8 cellular contexts compared by ENCODE assay signal in genomic region chr3:130748520-130748919, GRCh38. TPM values are rescaled to one million over a fixed set of nuclear protein-coding genes. Genes with fewer than 3 reads are reported as not detected.
DNase-seq lines count a peak whose midpoint lies in the region; ATAC-seq and TF ChIP-seq lines count a peak whose summit lies in the region.

No MANE protein-coding gene starts in this region.

- peak overlapping the region in 8 of 10 experiments; percentile 83 to 98 (median 93); a peak in 12 of 20 replicates for H3K4me3 ChIP-seq in BLaER1 treated with 17β-estradiol and CSF1 and Interleukin-3, amounts not matched to agents 10 nM and 100 nM
- peak overlapping the region in 2 of 3 experiments; percentile 37 to 47 for H3K4me3 ChIP-seq in mammary epithelial cell (replicated peaks in 1 of 3; ENCODE audit: insufficient read depth in 1 of 3, low read depth in 2 of 3, low read length in 3 of 3)

- peak overlapping the region in 9 of 10 donors; percentile 49 to 94 (median 88) for H3K4me3 Mint-ChIP-seq in naive thymus-derived CD8-positive, alpha-beta T cell

- dilution Hi-C loops in mammary epithelial cell (cut with HindIII; ENCODE audit: low sequenced_read_pairs) = no loop called here

- peaks cover 18 to 35% (median 32%) of the 10 kb centered on the region in 4 donors for H3K4me1 Mint-ChIP-seq in naive thymus-derived CD8-positive, alpha-beta T cell

- H3K4me1 ChIP-seq in BLaER1 treated with 17β-estradiol and CSF1 and Interleukin-3, amounts not matched to agents 10 nM and 100 nM = peaks cover 25 to 33% (median 26%) of the 10 kb centered on the region in 10 experiments
- H3K4me1 ChIP-seq in mammary epithelial cell (ENCODE audit: insufficient read depth, low read length) = peaks cover 18% of the 10 kb centered on the region

- intact Hi-C loops in mammary epithelial cell (cut with micrococcal nuclease) = no loop called here
- intact Hi-C loops in Right ventricle myocardium inferior (cut with DNase I) = loop anchor here (5.0 kb wide), 1 partner anchor 279 kb away; the partner anchor contains the start of genes ASTE1 and NEK11

- no TSS peak for BruUV-seq in mammary epithelial cell (replicated peaks; lab: Mats Ljungman, UMichigan)

- in situ Hi-C loops in mammary epithelial cell (cut with MboI; ENCODE audit: low sequenced_read_pairs in 2 of 2) = no loop called here

- peak overlapping the region in 2 of 11 experiments; percentile 88 to 93; a peak in 4 of 22 replicates for H3K27ac ChIP-seq in BLaER1 treated with 17β-estradiol and CSF1 and Interleukin-3, amounts not matched to agents 10 nM and 100 nM
- H3K27ac ChIP-seq in KOPT-K1 (ENCODE audit: low read depth, low read length, poor library complexity, severe bottlenecking) = peak overlapping the region; percentile 69
- no peak overlapping the region for H3K27ac ChIP-seq in mammary epithelial cell (ENCODE audit: insufficient read depth, low read depth, low read length)

- H3K36me3 Mint-ChIP-seq in naive thymus-derived CD8-positive, alpha-beta T cell = peaks cover 4 to 10% (median 8%) of the 10 kb centered on the region in 3 donors

- H3K27me3 Mint-ChIP-seq in naive thymus-derived CD8-positive, alpha-beta T cell = peaks cover 0 to 4% (median 0%) of the 10 kb centered on the region in 5 donors

- no peak for DNase-seq in mammary epithelial cell
- DNase-seq in naive thymus-derived CD8-positive, alpha-beta T cell = no peak
- DNase-seq in NCI-H1436 treated with DMSO at 0.1 percent for 48 hours (lab: John Stamatoyannopoulos, UW) = no peak
- DNase-seq in Right ventricle myocardium inferior (ENCODE audit: missing footprints) = no peak
- no peak for DNase-seq in SW 1271 (lab: John Stamatoyannopoulos, UW)
- DNase-seq in SKM-1 (lab: John Stamatoyannopoulos, UW; ENCODE audit: unreplicated experiment) = no peak

- no peak for TF ChIP-seq CTCF in mammary epithelial cell (conservative IDR thresholded peaks at IDR 0.05 in 1 of 2, IDR thresholded peaks at IDR 0.05 in 1 of 2; ENCODE audit: extremely low read depth in 1 of 2, insufficient read depth in 1 of 2, low read depth in 1 of 2, low read length in 2 of 2)

- no peak for ATAC-seq in naive thymus-derived CD8-positive, alpha-beta T cell
- ATAC-seq in Right ventricle myocardium inferior = no peak

- H4K20me1 ChIP-seq in BLaER1 treated with 17β-estradiol and CSF1 and Interleukin-3, amounts not matched to agents 10 nM and 100 nM = peaks cover 0 to 15% (median 2%) of the 10 kb centered on the region in 11 experiments; a peak in 5 of 22 replicates
- no peaks in the 10 kb centered on the region for H4K20me1 ChIP-seq in mammary epithelial cell (ENCODE audit: insufficient read depth, low read length)

- peak overlapping the region; percentile 74 for H2AFZ ChIP-seq in mammary epithelial cell (ENCODE audit: low read depth, low read length)

- POLR2A ChIA-PET in naive thymus-derived CD8-positive, alpha-beta T cell (lab: Charles Lee) = interaction anchor here (2.5 kb wide), 1 partner anchor 145 kb away, joined by 13 read pairs; the partner anchor contains the start of gene ATP2C1

- peak overlapping the region; percentile 56 to 99 (median 86); a peak in 17 of 22 replicates for H3K4me2 ChIP-seq in BLaER1 treated with 17β-estradiol and CSF1 and Interleukin-3, amounts not matched to agents 10 nM and 100 nM
- H3K4me2 ChIP-seq in mammary epithelial cell (ENCODE audit: insufficient read depth, low read depth, low read length) = peak overlapping the region; percentile 65

- H3K79me2 ChIP-seq in mammary epithelial cell (ENCODE audit: insufficient read depth, low read length) = peaks cover 31% of the 10 kb centered on the region

- peak overlapping the region in 1 of 11 experiments; percentile 94; a peak in 2 of 22 replicates for H3K9ac ChIP-seq in BLaER1 treated with 17β-estradiol and CSF1 and Interleukin-3, amounts not matched to agents 10 nM and 100 nM
- no peak overlapping the region for H3K9ac ChIP-seq in mammary epithelial cell (ENCODE audit: insufficient read depth, low read length)

- H3K27ac Mint-ChIP-seq in naive thymus-derived CD8-positive, alpha-beta T cell = peak overlapping the region; percentile 81 to 98 (median 94)

- WGBS in mammary epithelial cell (ENCODE audit: low coverage, missing lambda C conversion rate) = 79% methylated on average over 2 of the region's 2 CpGs

- peaks cover 0 to 3% (median 0%) of the 10 kb centered on the region in 9 donors for H3K9me3 Mint-ChIP-seq in naive thymus-derived CD8-positive, alpha-beta T cell

- H3K27me3 ChIP-seq in BLaER1 treated with 17β-estradiol and CSF1 and Interleukin-3, amounts not matched to agents 10 nM and 100 nM = no peaks in the 10 kb centered on the region
- no peaks in the 10 kb centered on the region for H3K27me3 ChIP-seq in mammary epithelial cell (ENCODE audit: insufficient read depth, low read length)

- peaks cover 0 to 15% (median 12%) of the 10 kb centered on the region in 11 experiments; a peak in 15 of 22 replicates for H3K36me3 ChIP-seq in BLaER1 treated with 17β-estradiol and CSF1 and Interleukin-3, amounts not matched to agents 10 nM and 100 nM
- peaks cover 14% of the 10 kb centered on the region for H3K36me3 ChIP-seq in KOPT-K1 (ENCODE audit: insufficient read depth, low read length)
- no peaks in the 10 kb centered on the region for H3K36me3 ChIP-seq in mammary epithelial cell (ENCODE audit: insufficient read depth, low read length)

- CTCF ChIA-PET in mammary epithelial cell (lab: Charles Lee; ENCODE audit: low non-redundant PET) = no interaction called here

- no peaks in the 10 kb centered on the region for H3K9me3 ChIP-seq in BLaER1 treated with 17β-estradiol and CSF1 and Interleukin-3, amounts not matched to agents 10 nM and 100 nM (replicated peaks in 1 of 11)
- H3K9me3 ChIP-seq in KOPT-K1 (ENCODE audit: insufficient read depth, low read length, poor library complexity, severe bottlenecking) = no peaks in the 10 kb centered on the region
- no peaks in the 10 kb centered on the region for H3K9me3 ChIP-seq in mammary epithelial cell (replicated peaks; ENCODE audit: insufficient read depth, low read length)

RNA-seq across cellular contexts. Expression of gene PIK3R4, which starts 1.9 kb away (rescaled TPM):
- 10 to 100 TPM; 19.1 to 31.5 TPM for total RNA-seq in mammary epithelial cell
- polyA plus RNA-seq in mammary epithelial cell = 53.7 TPM
- 79.1 TPM for polyA minus RNA-seq in mammary epithelial cell
- 10 to 100 TPM; 31.6 to 36.9 TPM for total RNA-seq in naive thymus-derived CD8-positive, alpha-beta T cell
- 10 to 100 TPM; 12.0 to 35.6 (median 19.4) TPM for polyA plus RNA-seq in naive thymus-derived CD8-positive, alpha-beta T cell
- total RNA-seq in Right ventricle myocardium inferior = 11.4 TPM
